8 cellular contexts compared by ENCODE assay signal in the genomic region with DNA sequence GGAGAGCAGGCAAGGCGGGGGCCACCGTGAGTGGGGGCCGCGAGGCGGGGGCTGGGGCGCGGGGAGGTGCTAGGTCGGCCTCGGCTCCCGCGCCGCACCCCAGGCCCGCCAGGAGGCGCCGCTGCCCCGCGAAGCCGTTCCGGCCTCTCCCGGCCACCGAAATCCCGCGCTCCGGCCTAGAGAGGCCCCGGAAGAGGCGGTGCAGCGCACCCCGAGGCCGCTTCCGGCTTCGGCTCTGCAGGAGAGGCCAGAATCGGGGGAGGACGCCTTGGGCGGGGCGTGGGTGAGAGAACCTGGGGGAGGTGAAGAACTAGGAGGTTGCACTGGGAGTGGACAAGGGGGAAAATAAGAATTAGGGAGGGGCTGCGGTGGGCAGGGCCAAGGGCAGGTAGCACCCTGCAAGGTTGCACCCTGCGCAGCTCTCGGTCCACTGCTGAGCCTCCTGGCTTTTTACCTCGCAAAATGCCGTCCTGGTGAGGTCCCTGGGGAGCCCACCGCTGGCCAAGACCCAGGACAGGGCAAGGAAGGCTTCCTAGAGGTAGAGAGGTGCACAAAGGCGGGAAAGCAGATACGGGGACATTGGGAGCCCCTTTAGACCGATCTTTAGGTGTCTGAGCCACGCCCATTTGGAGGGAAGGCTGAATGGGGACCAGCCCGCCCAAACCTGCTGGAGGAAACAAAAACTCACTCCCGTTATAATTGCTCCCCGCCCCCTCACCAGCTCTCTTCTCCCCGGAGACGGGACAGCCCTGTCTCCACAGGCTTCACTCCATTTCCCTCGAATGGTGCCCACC. TPM values are rescaled to one million over a fixed set of nuclear protein-coding genes. Genes with fewer than 3 reads are reported as not detected.
A peak's percentile ranks its signal among the peaks of the same experiment; 100 is the strongest.
DNase-seq lines count a peak whose midpoint lies in the region; FAIRE-seq and TF ChIP-seq lines count a peak whose summit lies in the region.

No MANE protein-coding gene starts in this region.

- peak overlapping the region; percentile 86 for H3K27ac ChIP-seq in H1 (ENCODE audit: low read depth, low read length)
- H3K27ac ChIP-seq in mesodermal cell (ENCODE audit: low read depth, low read length, severe bottlenecking) = peak overlapping the region; percentile 36

- peak; percentile 82 for DNase-seq in COR-L47 (lab: John Stamatoyannopoulos, UW)
- peak; percentile 94 for DNase-seq in GM20000 (ENCODE audit: low spot score)
- DNase-seq in HT1080 (ENCODE audit: low read depth) = peak; percentile 87
- DNase-seq in NK-92 (lab: John Stamatoyannopoulos, UW; ENCODE audit: unreplicated experiment) = peak; percentile 7
- DNase-seq in activated CD8-positive, alpha-beta memory T cell treated with anti-CD3 and anti-CD28 coated beads for 24 hours = peak; percentile 95
- peak; percentile 89 to 94 for DNase-seq in H1 (ENCODE audit: low read depth in 1 of 2, low spot score in 2 of 2)
- peak; percentile 73 to 81 for DNase-seq in stimulated activated CD8-positive, alpha-beta memory T cell treated with anti-CD3 and anti-CD28 coated beads, Interleukin-15, amount 100 ng/mL, for 4 hours (ENCODE audit: low read depth in 2 of 2)

- no peak overlapping the region for H2AK5ac ChIP-seq in H1 (ENCODE audit: low read depth, low read length)

- no peaks in the 10 kb centered on the region for H3K79me2 ChIP-seq in H1 (ENCODE audit: control insufficient read depth in 1 of 2, insufficient read depth in 2 of 2, low read length in 2 of 2)

- H2BK15ac ChIP-seq in H1 (ENCODE audit: low read length) = peak overlapping the region; percentile 96; the same call in 1 of the 2 replicates

- peaks cover 0 to 3% (median 2%) of the 10 kb centered on the region in 4 experiments; a peak in 4 of 7 replicates for H3K27me3 ChIP-seq in H1 (replicated peaks in 1 of 4; ENCODE audit: control insufficient read depth in 3 of 4, extremely low read depth in 1 of 4, insufficient read depth in 3 of 4, low read length in 3 of 4)

- no peaks in the 10 kb centered on the region for H3K79me1 ChIP-seq in H1 (ENCODE audit: low read depth, low read length)

- H3K18ac ChIP-seq in H1 (ENCODE audit: extremely low read depth, low read length) = peak overlapping the region; percentile 94

- H3K4ac ChIP-seq in H1 (replicated peaks; ENCODE audit: insufficient read length, low read depth, low read length) = peak overlapping the region; percentile 28

- peak; percentile 90 to 95 for TF ChIP-seq RAD21 in H1 (IDR thresholded peaks at IDR 0.05 in 1 of 2, conservative IDR thresholded peaks at IDR 0.05 in 1 of 2; ENCODE audit: low read depth in 2 of 2, low read length in 2 of 2)

- H4K8ac ChIP-seq in H1 (ENCODE audit: extremely low read depth, insufficient read depth, low read length) = peak overlapping the region; percentile 92

- peak overlapping the region; percentile 19; the same call in 1 of the 2 replicates for H2AFZ ChIP-seq in H1 (ENCODE audit: low read length)

- POLR2A ChIA-PET in H1 (lab: Charles Lee; ENCODE audit: partially characterized antibody) = interaction anchor here (0.6 to 6.5 kb wide), 17 partner anchors 10 to 109 kb away, joined by 3 to 41 read pairs (median 7); a partner anchor contains a TSS

- peak; percentile 80 for TF ChIP-seq CTCF in GM20000 (IDR thresholded peaks at IDR 0.05; ENCODE audit: extremely low read depth, missing control alignments)
- TF ChIP-seq CTCF in H1 (IDR thresholded peaks at IDR 0.05; ENCODE audit: control extremely low read depth in 1 of 3, insufficient read depth in 1 of 3, low read depth in 1 of 3, low read length in 3 of 3) = peak in 2 of 3 experiments; percentile 67 to 97; a peak in 3 of 4 replicates

- H3K4me1 ChIP-seq in H1 (replicated peaks in 1 of 4; ENCODE audit: control insufficient read depth in 3 of 4, insufficient read depth in 4 of 4, low read length in 3 of 4) (peaks cover 0 to 18% (median 6%) of the 10 kb centered on the region in 4 experiments; a peak in 6 of 7 replicates), mesodermal cell (ENCODE audit: control insufficient read depth, insufficient read depth, low read length, poor library complexity, severe bottlenecking) (peaks cover 10% of the 10 kb centered on the region)

- CTCF ChIA-PET in H1 (lab: Charles Lee; ENCODE audit: partially characterized antibody) = interaction anchor here (1.2 to 48.1 kb wide), 12 partner anchors 10 to 105 kb away, joined by 3 to 2149 read pairs (median 7); a partner anchor contains a TSS

- peak overlapping the region; percentile 76 to 99 for H3K4me2 ChIP-seq in H1 (ENCODE audit: insufficient read depth in 1 of 2, low read depth in 2 of 2, low read length in 2 of 2)

- no peak overlapping the region for H3K14ac ChIP-seq in H1 (ENCODE audit: insufficient read length)

- peak overlapping the region; percentile 71; the same call in 1 of the 2 replicates for H2BK12ac ChIP-seq in H1 (ENCODE audit: low read depth, low read length)

- peak overlapping the region; percentile 89 for H4K5ac ChIP-seq in H1 (ENCODE audit: insufficient read length, low read depth, low read length)

- peak in 1 of 2 experiments; percentile 53; a peak in 2 of 3 replicates for TF ChIP-seq POLR2A in H1 (IDR thresholded peaks at IDR 0.05; ENCODE audit: control extremely low read depth in 1 of 2, low read depth in 2 of 2, low read length in 2 of 2)

- no peaks in the 10 kb centered on the region for H3K9me3 ChIP-seq in H1 (ENCODE audit: insufficient read depth in 2 of 2, low read depth in 1 of 2, low read length in 1 of 2)
- H3K9me3 ChIP-seq in mesodermal cell (ENCODE audit: control insufficient read depth, low read length) = no peaks in the 10 kb centered on the region

- H4K91ac ChIP-seq in H1 (replicated peaks; ENCODE audit: insufficient read length, low read length) = peak overlapping the region; percentile 94

- 1% methylated on average over 44 of the region's 51 CpGs; no CpG with 5 or more reads in 1 of the 2 experiments for WGBS in H1 (ENCODE audit: extremely low coverage in 1 of 2, insufficient coverage in 1 of 2, insufficient read length in 1 of 2, insufficient replicate concordance in 2 of 2, low coverage in 1 of 2, low lambda C conversion rate in 2 of 2, missing lambda C conversion rate in 1 of 2), 2 experiments
- 0 to 1% methylated on average over 18 to 51 of the region's 51 CpGs for WGBS in mesodermal cell (ENCODE audit: insufficient coverage in 2 of 2), 2 experiments

- 0 out of 2 replicates have a peak overlapping the region, but pooled peaks have one; percentile 61 for H2BK20ac ChIP-seq in H1 (ENCODE audit: low read length)

- H3K4me3 ChIP-seq in H1 (ENCODE audit: extremely low read depth in 1 of 4, insufficient read depth in 2 of 4, low read depth in 3 of 4, low read length in 4 of 4) (peak overlapping the region; percentile 51 to 88 (median 73)), mesodermal cell (ENCODE audit: extremely low read depth, insufficient read depth, low read length, poor library complexity, severe bottlenecking) (peak overlapping the region; percentile 49)

- H3K9ac ChIP-seq in H1 (replicated peaks in 1 of 4; ENCODE audit: extremely low read depth in 1 of 4, low read depth in 3 of 4, low read length in 3 of 4) = peak overlapping the region; percentile 57 to 87 (median 80)

- FAIRE-seq in H1 (lab: Jason Lieb, UNC) = no peak

- no peak overlapping the region for H2BK120ac ChIP-seq in H1 (replicated peaks; ENCODE audit: low read depth, low read length)

- H3K36me3 ChIP-seq in H1 (ENCODE audit: control insufficient read depth in 2 of 4, insufficient read depth in 4 of 4, low read length in 3 of 4) = no peaks in the 10 kb centered on the region
- no peaks in the 10 kb centered on the region for H3K36me3 ChIP-seq in mesodermal cell (ENCODE audit: control insufficient read depth, insufficient read depth, low read length)

- H3K56ac ChIP-seq in H1 (replicated peaks; ENCODE audit: insufficient read length, low read depth, low read length) = peak overlapping the region; percentile 13

- no peak overlapping the region for H3K23ac ChIP-seq in H1 (ENCODE audit: insufficient read length)

- H3K23me2 ChIP-seq in H1 (ENCODE audit: low read depth, low read length) = peaks cover 13% of the 10 kb centered on the region; the same call in 1 of the 2 replicates

- no peaks in the 10 kb centered on the region for H4K20me1 ChIP-seq in H1 (replicated peaks in 1 of 2; ENCODE audit: control insufficient read depth in 1 of 2, insufficient read depth in 2 of 2, low read length in 2 of 2)

- TF ChIP-seq EP300 in H1 (IDR thresholded peaks at IDR 0.05; ENCODE audit: borderline replicate concordance in 1 of 2, low read depth in 2 of 2, low read length in 2 of 2) = no peak; a peak in 1 of 3 replicates

- H2BK5ac ChIP-seq in H1 (ENCODE audit: low read depth, low read length) = peak overlapping the region; percentile 97

RNA-seq across cellular contexts. Expression of a gene that starts 8.4 kb away (rescaled TPM):
- 304 and 403 TPM in 2 replicates for total RNA-seq in HT1080 (2014; rRNA removed; shearing (Covaris generic))
- 409 and 412 TPM in 2 replicates for polyA plus RNA-seq in HT1080 (2015; cell fraction: cytosol; rRNA removed)
- 212 and 215 TPM in 2 replicates for polyA plus RNA-seq in HT1080 (2015; cell fraction: nucleus; rRNA removed)
- 168 and 169 TPM in 2 replicates for total RNA-seq in H1 (2021; fragmentation: NEBNext Ultra II Directional; extraction: Animal tissue kit (Norgen Biotek cat#: 25700))
- 516 and 539 TPM in 2 replicates for polyA plus RNA-seq in H1 (2011; rRNA removed)
- 378 TPM for polyA plus RNA-seq in H1 (2011; cell fraction: cytosol; rRNA removed)
- polyA plus RNA-seq in H1 (2011; cell fraction: nucleus; rRNA removed) = 319 TPM
- polyA plus RNA-seq in H1 (2012, experiment 1 of 2) = 135 to 260 TPM (median 228 TPM) in 4 replicates
- 195 TPM for polyA plus RNA-seq in H1 (2012, experiment 2 of 2)
- polyA plus RNA-seq in H1 (2013, experiment 1 of 2) = 215 TPM
- polyA plus RNA-seq in H1 (2013, experiment 2 of 2) = 242 TPM
- polyA minus RNA-seq in H1 (2011; rRNA and poly(A)+ RNA removed) = 310 and 337 TPM in 2 replicates
- 106 TPM for polyA minus RNA-seq in H1 (2011; cell fraction: cytosol; rRNA and poly(A)+ RNA removed)
- 98.5 TPM for polyA minus RNA-seq in H1 (2011; cell fraction: nucleus; rRNA and poly(A)+ RNA removed)
- polyA plus RNA-seq in mesodermal cell (2013, experiment 1 of 2) = 395 TPM
- polyA plus RNA-seq in mesodermal cell (2013, experiment 2 of 2) = 323 TPM

RNA-seq across cellular contexts. Expression of a gene that starts 22.5 kb away (rescaled TPM):
- 2.2 TPM in 1 of 2 replicates, not detected in the other for total RNA-seq in HT1080 (2014; rRNA removed; shearing (Covaris generic))
- polyA plus RNA-seq in HT1080 (2015; cell fraction: cytosol; rRNA removed) = 0.02 TPM in 1 of 2 replicates, not detected in the other
- polyA plus RNA-seq in HT1080 (2015; cell fraction: nucleus; rRNA removed) = 0.17 and 0.25 TPM in 2 replicates
- total RNA-seq in H1 (2021; fragmentation: NEBNext Ultra II Directional; extraction: Animal tissue kit (Norgen Biotek cat#: 25700)) = 0.57 and 1.2 TPM in 2 replicates
- polyA plus RNA-seq in H1 (2011; rRNA removed) = 3.7 and 4.7 TPM in 2 replicates
- polyA plus RNA-seq in H1 (2011; cell fraction: cytosol; rRNA removed) = 2.0 TPM
- polyA plus RNA-seq in H1 (2011; cell fraction: nucleus; rRNA removed) = 10.8 TPM
- 0.87 to 1.5 TPM (median 1.1 TPM) in 4 replicates for polyA plus RNA-seq in H1 (2012, experiment 1 of 2)
- 0.85 TPM for polyA plus RNA-seq in H1 (2012, experiment 2 of 2)
- polyA plus RNA-seq in H1 (2013, experiment 1 of 2) = 1.2 TPM
- polyA plus RNA-seq in H1 (2013, experiment 2 of 2) = 1.0 TPM
- polyA minus RNA-seq in H1 (2011; rRNA and poly(A)+ RNA removed) = 1.5 and 2.5 TPM in 2 replicates
- 0.88 TPM for polyA minus RNA-seq in H1 (2011; cell fraction: cytosol; rRNA and poly(A)+ RNA removed)
- polyA minus RNA-seq in H1 (2011; cell fraction: nucleus; rRNA and poly(A)+ RNA removed) = 1.9 TPM
- 2.5 TPM for polyA plus RNA-seq in mesodermal cell (2013, experiment 1 of 2)
- 1.4 TPM for polyA plus RNA-seq in mesodermal cell (2013, experiment 2 of 2)

RNA-seq across cellular contexts. Expression of a gene that starts 36.2 kb away (rescaled TPM):
- total RNA-seq in HT1080 (2014; rRNA removed; shearing (Covaris generic)) = not detected in 2 replicates
- polyA plus RNA-seq in HT1080 (2015; cell fraction: cytosol; rRNA removed) = not detected in 2 replicates
- polyA plus RNA-seq in HT1080 (2015; cell fraction: nucleus; rRNA removed) = not detected in 2 replicates
- total RNA-seq in H1 (2021; fragmentation: NEBNext Ultra II Directional; extraction: Animal tissue kit (Norgen Biotek cat#: 25700)) = not detected in 2 replicates
- 0.08 and 0.20 TPM in 2 replicates for polyA plus RNA-seq in H1 (2011; rRNA removed)
- polyA plus RNA-seq in H1 (2011; cell fraction: cytosol; rRNA removed) = 0.10 TPM
- polyA plus RNA-seq in H1 (2011; cell fraction: nucleus; rRNA removed) = 0.19 TPM
- 0.32 to 0.39 TPM in 2 of 4 replicates, not detected in the others for polyA plus RNA-seq in H1 (2012, experiment 1 of 2)
- not detected for polyA plus RNA-seq in H1 (2012, experiment 2 of 2)
- polyA plus RNA-seq in H1 (2013, experiment 1 of 2) = 0.12 TPM
- 0.18 TPM for polyA plus RNA-seq in H1 (2013, experiment 2 of 2)
- polyA minus RNA-seq in H1 (2011; rRNA and poly(A)+ RNA removed) = 0.13 and 0.15 TPM in 2 replicates
- not detected for polyA minus RNA-seq in H1 (2011; cell fraction: cytosol; rRNA and poly(A)+ RNA removed)
- polyA minus RNA-seq in H1 (2011; cell fraction: nucleus; rRNA and poly(A)+ RNA removed) = not detected
- polyA plus RNA-seq in mesodermal cell (2013, experiment 1 of 2) = not detected
- polyA plus RNA-seq in mesodermal cell (2013, experiment 2 of 2) = not detected

RNA-seq across cellular contexts. Expression of a gene that starts 41.4 kb away (rescaled TPM):
- 4.0 and 5.0 TPM in 2 replicates for total RNA-seq in HT1080 (2014; rRNA removed; shearing (Covaris generic))
- 9.0 TPM in 2 replicates for polyA plus RNA-seq in HT1080 (2015; cell fraction: cytosol; rRNA removed)
- polyA plus RNA-seq in HT1080 (2015; cell fraction: nucleus; rRNA removed) = 53.7 and 68.6 TPM in 2 replicates
- 4.7 and 4.8 TPM in 2 replicates for total RNA-seq in H1 (2021; fragmentation: NEBNext Ultra II Directional; extraction: Animal tissue kit (Norgen Biotek cat#: 25700))
- 3.0 and 7.1 TPM in 2 replicates for polyA plus RNA-seq in H1 (2011; rRNA removed)
- 7.4 TPM for polyA plus RNA-seq in H1 (2011; cell fraction: cytosol; rRNA removed)
- 37.5 TPM for polyA plus RNA-seq in H1 (2011; cell fraction: nucleus; rRNA removed)
- 3.1 to 6.7 TPM (median 5.4 TPM) in 4 replicates for polyA plus RNA-seq in H1 (2012, experiment 1 of 2)
- polyA plus RNA-seq in H1 (2012, experiment 2 of 2) = 2.1 TPM
- polyA plus RNA-seq in H1 (2013, experiment 1 of 2) = 2.4 TPM
- 2.4 TPM for polyA plus RNA-seq in H1 (2013, experiment 2 of 2)
- polyA minus RNA-seq in H1 (2011; rRNA and poly(A)+ RNA removed) = 1.2 and 1.4 TPM in 2 replicates
- polyA minus RNA-seq in H1 (2011; cell fraction: cytosol; rRNA and poly(A)+ RNA removed) = 9.0 TPM
- 6.6 TPM for polyA minus RNA-seq in H1 (2011; cell fraction: nucleus; rRNA and poly(A)+ RNA removed)
- 6.8 TPM for polyA plus RNA-seq in mesodermal cell (2013, experiment 1 of 2)
- 6.1 TPM for polyA plus RNA-seq in mesodermal cell (2013, experiment 2 of 2)

RNA-seq across cellular contexts. Expression of a gene that starts 51.3 kb away (rescaled TPM):
- not detected in 2 replicates for total RNA-seq in HT1080 (2014; rRNA removed; shearing (Covaris generic))
- polyA plus RNA-seq in HT1080 (2015; cell fraction: cytosol; rRNA removed) = not detected in 2 replicates
- polyA plus RNA-seq in HT1080 (2015; cell fraction: nucleus; rRNA removed) = not detected in 2 replicates
- total RNA-seq in H1 (2021; fragmentation: NEBNext Ultra II Directional; extraction: Animal tissue kit (Norgen Biotek cat#: 25700)) = 0.57 and 0.58 TPM in 2 replicates
- polyA plus RNA-seq in H1 (2011; rRNA removed) = 0.68 and 0.94 TPM in 2 replicates
- 0.74 TPM for polyA plus RNA-seq in H1 (2011; cell fraction: cytosol; rRNA removed)
- 1.1 TPM for polyA plus RNA-seq in H1 (2011; cell fraction: nucleus; rRNA removed)
- polyA plus RNA-seq in H1 (2012, experiment 1 of 2) = 0.37 to 0.74 TPM (median 0.57 TPM) in 4 replicates
- polyA plus RNA-seq in H1 (2012, experiment 2 of 2) = 0.38 TPM
- 0.20 TPM for polyA plus RNA-seq in H1 (2013, experiment 1 of 2)
- 0.15 TPM for polyA plus RNA-seq in H1 (2013, experiment 2 of 2)
- 0.63 and 0.69 TPM in 2 replicates for polyA minus RNA-seq in H1 (2011; rRNA and poly(A)+ RNA removed)
- not detected for polyA minus RNA-seq in H1 (2011; cell fraction: cytosol; rRNA and poly(A)+ RNA removed)
- not detected for polyA minus RNA-seq in H1 (2011; cell fraction: nucleus; rRNA and poly(A)+ RNA removed)
- not detected for polyA plus RNA-seq in mesodermal cell (2013, experiment 1 of 2)
- polyA plus RNA-seq in mesodermal cell (2013, experiment 2 of 2) = not detected

Comparison
In these comparisons a context has a peak if more than half of its experiments do, and no peak if none do; other contexts are left out.
1. Peak in every context shown above with its lines: DNase-seq, H3K4me3 ChIP-seq and H3K27ac ChIP-seq.
2. DNase-seq: peak in every context shown above with its lines; median percentile 95 in activated CD8-positive, alpha-beta memory T cell treated with anti-CD3 and anti-CD28 coated beads for 24 hours; 94 in GM20000; 92 in H1; 87 in HT1080; 82 in COR-L47; 77 in stimulated activated CD8-positive, alpha-beta memory T cell treated with anti-CD3 and anti-CD28 coated beads, Interleukin-15, amount 100 ng/mL, for 4 hours; 7 in NK-92.